In the genomic region with DNA sequence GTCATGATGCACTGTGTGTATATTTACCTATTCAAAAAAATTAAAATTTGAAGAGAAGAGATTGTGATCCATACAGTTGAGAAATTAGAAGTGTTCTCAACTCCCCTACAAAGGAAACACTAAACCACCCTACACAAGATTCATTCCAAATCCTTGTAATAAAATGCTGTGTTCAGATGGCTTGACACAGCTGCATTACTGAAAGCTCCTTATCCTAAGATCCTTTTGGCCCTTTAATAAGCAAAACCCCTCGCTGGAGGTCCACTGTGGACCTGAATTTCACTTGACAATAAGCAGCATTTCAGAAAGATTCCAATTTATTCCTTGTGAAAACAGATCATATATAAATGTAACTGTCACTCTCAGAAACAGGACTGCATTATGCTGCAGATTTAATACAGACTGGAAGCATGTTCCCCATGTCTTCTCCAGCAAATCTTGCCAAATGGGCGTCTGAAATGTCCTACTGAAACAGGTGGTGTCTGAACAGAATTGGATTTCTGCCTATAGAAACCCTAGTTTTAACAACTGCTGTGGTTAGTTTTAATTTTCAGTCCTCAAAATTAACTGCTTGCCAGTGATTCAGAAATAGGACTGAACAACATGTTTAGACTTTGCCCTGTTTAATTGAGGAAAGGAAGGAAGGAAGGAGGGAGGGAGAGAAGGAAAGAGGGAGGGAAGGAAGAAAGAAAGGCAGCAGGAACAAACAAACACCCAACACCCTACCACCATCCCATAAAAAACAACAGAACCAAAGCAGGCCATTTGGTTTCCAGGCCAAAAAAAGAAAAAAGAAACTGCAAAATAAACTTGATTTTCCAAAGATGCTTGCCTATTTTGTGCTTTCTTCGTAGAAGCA, we compare ENCODE assay signal across 1 cellular context.
TF ChIP-seq lines count a peak whose summit lies in the region.

No MANE protein-coding gene starts in this region.

TF ChIP-seq in GM23338, 12 proteins besides CTCF, POLR2A, EP300 and RAD21:
- TF ChIP-seq, protein P1, sequence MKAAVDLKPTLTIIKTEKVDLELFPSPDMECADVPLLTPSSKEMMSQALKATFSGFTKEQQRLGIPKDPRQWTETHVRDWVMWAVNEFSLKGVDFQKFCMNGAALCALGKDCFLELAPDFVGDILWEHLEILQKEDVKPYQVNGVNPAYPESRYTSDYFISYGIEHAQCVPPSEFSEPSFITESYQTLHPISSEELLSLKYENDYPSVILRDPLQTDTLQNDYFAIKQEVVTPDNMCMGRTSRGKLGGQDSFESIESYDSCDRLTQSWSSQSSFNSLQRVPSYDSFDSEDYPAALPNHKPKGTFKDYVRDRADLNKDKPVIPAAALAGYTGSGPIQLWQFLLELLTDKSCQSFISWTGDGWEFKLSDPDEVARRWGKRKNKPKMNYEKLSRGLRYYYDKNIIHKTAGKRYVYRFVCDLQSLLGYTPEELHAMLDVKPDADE (IDR thresholded peaks at IDR 0.05): no peak
- no peak for TF ChIP-seq ZNF114 (CRISPR knock-in tag; IDR thresholded peaks at IDR 0.05)
- TF ChIP-seq, protein P2, sequence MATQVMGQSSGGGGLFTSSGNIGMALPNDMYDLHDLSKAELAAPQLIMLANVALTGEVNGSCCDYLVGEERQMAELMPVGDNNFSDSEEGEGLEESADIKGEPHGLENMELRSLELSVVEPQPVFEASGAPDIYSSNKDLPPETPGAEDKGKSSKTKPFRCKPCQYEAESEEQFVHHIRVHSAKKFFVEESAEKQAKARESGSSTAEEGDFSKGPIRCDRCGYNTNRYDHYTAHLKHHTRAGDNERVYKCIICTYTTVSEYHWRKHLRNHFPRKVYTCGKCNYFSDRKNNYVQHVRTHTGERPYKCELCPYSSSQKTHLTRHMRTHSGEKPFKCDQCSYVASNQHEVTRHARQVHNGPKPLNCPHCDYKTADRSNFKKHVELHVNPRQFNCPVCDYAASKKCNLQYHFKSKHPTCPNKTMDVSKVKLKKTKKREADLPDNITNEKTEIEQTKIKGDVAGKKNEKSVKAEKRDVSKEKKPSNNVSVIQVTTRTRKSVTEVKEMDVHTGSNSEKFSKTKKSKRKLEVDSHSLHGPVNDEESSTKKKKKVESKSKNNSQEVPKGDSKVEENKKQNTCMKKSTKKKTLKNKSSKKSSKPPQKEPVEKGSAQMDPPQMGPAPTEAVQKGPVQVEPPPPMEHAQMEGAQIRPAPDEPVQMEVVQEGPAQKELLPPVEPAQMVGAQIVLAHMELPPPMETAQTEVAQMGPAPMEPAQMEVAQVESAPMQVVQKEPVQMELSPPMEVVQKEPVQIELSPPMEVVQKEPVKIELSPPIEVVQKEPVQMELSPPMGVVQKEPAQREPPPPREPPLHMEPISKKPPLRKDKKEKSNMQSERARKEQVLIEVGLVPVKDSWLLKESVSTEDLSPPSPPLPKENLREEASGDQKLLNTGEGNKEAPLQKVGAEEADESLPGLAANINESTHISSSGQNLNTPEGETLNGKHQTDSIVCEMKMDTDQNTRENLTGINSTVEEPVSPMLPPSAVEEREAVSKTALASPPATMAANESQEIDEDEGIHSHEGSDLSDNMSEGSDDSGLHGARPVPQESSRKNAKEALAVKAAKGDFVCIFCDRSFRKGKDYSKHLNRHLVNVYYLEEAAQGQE (IDR thresholded peaks at IDR 0.05; ENCODE audit: unreplicated experiment): no peak
TF ChIP-seq in GM23338: peak in this region for 0.
